Comparison of ENCODE assay signal across 8 cellular contexts in genomic region chr19:14347999-14348889, GRCh38. TPM values are rescaled to one million over a fixed set of nuclear protein-coding genes. Genes with fewer than 3 reads are reported as not detected.
DNase-seq lines count a peak whose midpoint lies in the region; ATAC-seq and TF ChIP-seq lines count a peak whose summit lies in the region.

No MANE protein-coding gene starts in this region.

- peaks cover 17% of the 10 kb centered on the region for H3K27me3 Mint-ChIP-seq in H9 (ENCODE audit: low read depth)
- no peaks in the 10 kb centered on the region for H3K27me3 Mint-ChIP-seq in activated naive CD8-positive, alpha-beta T cell

- TF ChIP-seq POLR2A in heart left ventricle (IDR thresholded peaks at IDR 0.05), result no peak

- peak overlapping the region; percentile 5 for H3K4me3 ChIP-seq in RWPE2 (ENCODE audit: severe bottlenecking)
- H3K4me3 ChIP-seq in heart left ventricle, result peak overlapping the region in 8 of 12 donors; percentile 12 to 41 (median 28)

- H3K27ac Mint-ChIP-seq in H9, result peak overlapping the region in 1 of 3 experiments; percentile 96; a peak in 2 of 7 replicates
- peak overlapping the region; percentile 54 for H3K27ac Mint-ChIP-seq in activated naive CD8-positive, alpha-beta T cell

- H2AFZ ChIP-seq in H9 (ENCODE audit: low read length), result no peak overlapping the region

- no peak overlapping the region for H4K8ac ChIP-seq in H9 (replicated peaks; ENCODE audit: insufficient read length, low read depth, low read length)

- H3K27me3 ChIP-seq in H9 (ENCODE audit: insufficient read depth, low read length), result no peaks in the 10 kb centered on the region
- H3K27me3 ChIP-seq in RWPE2 (ENCODE audit: insufficient read depth, poor library complexity, severe bottlenecking), result no peaks in the 10 kb centered on the region
- H3K27me3 ChIP-seq in heart left ventricle, result no peaks in the 10 kb centered on the region

- no peak overlapping the region for H3K4ac ChIP-seq in H9 (ENCODE audit: low read depth, low read length)

- H2AK5ac ChIP-seq in H9 (ENCODE audit: insufficient read length, low read length), result no peak overlapping the region

- TF ChIP-seq CTCF in H9 (conservative IDR thresholded peaks at IDR 0.05), result peak; percentile 98
- TF ChIP-seq CTCF in RWPE2 (IDR thresholded peaks at IDR 0.05; ENCODE audit: poor library complexity, severe bottlenecking), result peak; percentile 93
- peak; percentile 87 to 99 (median 96) for TF ChIP-seq CTCF in heart left ventricle (IDR thresholded peaks at IDR 0.05)

- H2BK15ac ChIP-seq in H9 (ENCODE audit: low read depth, low read length), result no peak overlapping the region

- H3K18ac ChIP-seq in H9 (ENCODE audit: insufficient read length, low read depth, low read length), result no peak overlapping the region

- H4K5ac ChIP-seq in H9 (ENCODE audit: insufficient read length, low read depth, low read length), result no peak overlapping the region

- no peak overlapping the region for H3K56ac ChIP-seq in H9 (ENCODE audit: insufficient read length, low read depth, low read length)

- intact Hi-C loops in heart left ventricle (cut with DNase I), result loop anchor here (1.0 to 10.0 kb wide), 11 partner anchors 123 to 471 kb away; partner anchors contain the start of genes ADGRL1 (in 1 of the 10) and NANOS3 (in 1 of the 10)

- H3K36me3 ChIP-seq in RWPE2 (ENCODE audit: low read depth) (no peaks in the 10 kb centered on the region), heart left ventricle (no peaks in the 10 kb centered on the region)

- H4K91ac ChIP-seq in H9 (ENCODE audit: insufficient read length, low read depth, low read length), result no peak overlapping the region

- WGBS in H9 (ENCODE audit: extremely low coverage, insufficient read length, low lambda C conversion rate), result no CpG with 5 or more reads among the region's 36 CpGs
- WGBS in heart left ventricle, 4 donors, result 17 to 39% (median 18%) methylated on average over 16 to 36 of the region's 36 CpGs

- no peak overlapping the region for H2BK12ac ChIP-seq in H9 (ENCODE audit: insufficient read length, low read depth, low read length)

- H3K9ac ChIP-seq in H9 (ENCODE audit: extremely low read depth, insufficient read length, low read length), result no peak overlapping the region

- no peaks in the 10 kb centered on the region for H3K36me3 Mint-ChIP-seq in H9 (ENCODE audit: insufficient read depth in 1 of 3, low read depth in 3 of 3)
- H3K36me3 Mint-ChIP-seq in activated naive CD8-positive, alpha-beta T cell, result no peaks in the 10 kb centered on the region

- no peak overlapping the region for H3K27ac ChIP-seq in H9 (ENCODE audit: insufficient read length, low read depth, low read length)
- no peak overlapping the region for H3K27ac ChIP-seq in RWPE2 (ENCODE audit: poor library complexity, severe bottlenecking)
- H3K27ac ChIP-seq in heart left ventricle, result no peak overlapping the region

- H2BK120ac ChIP-seq in H9 (ENCODE audit: low read depth, low read length, poor library complexity, severe bottlenecking), result no peak overlapping the region

- peak; percentile 72 for ATAC-seq in RWPE2 (ENCODE audit: low read depth)
- peak; percentile 65 to 84 (median 82) for ATAC-seq in heart left ventricle
- ATAC-seq in GM21390 (IDR thresholded peaks at IDR 0.05; ENCODE audit: unreplicated experiment), result no peak
- no peak for ATAC-seq in GM21526 (IDR thresholded peaks at IDR 0.05; ENCODE audit: low FRiP score, unreplicated experiment)

- H3T11ph ChIP-seq in H9 (ENCODE audit: low read length), result no peak overlapping the region

- peaks cover 4% of the 10 kb centered on the region for H3K23me2 ChIP-seq in H9 (ENCODE audit: insufficient read length, low read depth, low read length, poor library complexity, severe bottlenecking)

- H3K4me3 Mint-ChIP-seq in H9, result peak overlapping the region; percentile 45 to 46
- H3K4me3 Mint-ChIP-seq in activated naive CD8-positive, alpha-beta T cell, result peak overlapping the region; percentile 62

- H3K14ac ChIP-seq in H9 (ENCODE audit: insufficient read depth, low read length), result no peak overlapping the region; the same call in 1 of the 2 replicates

- H3K23ac ChIP-seq in H9 (ENCODE audit: insufficient read length, low read depth, low read length), result no peak overlapping the region

- H4K20me1 ChIP-seq in H9 (ENCODE audit: control insufficient read depth, insufficient read depth, insufficient read length), result no peaks in the 10 kb centered on the region

- H2BK20ac ChIP-seq in H9 (ENCODE audit: low read depth, low read length, poor library complexity, severe bottlenecking), result no peak overlapping the region

- no peaks in the 10 kb centered on the region for H3K9me3 Mint-ChIP-seq in H9
- H3K9me3 Mint-ChIP-seq in activated naive CD8-positive, alpha-beta T cell (ENCODE audit: low read depth), result no peaks in the 10 kb centered on the region

- no peaks in the 10 kb centered on the region for H3K79me1 ChIP-seq in H9 (ENCODE audit: insufficient read depth, low read depth, low read length, poor library complexity, severe bottlenecking)

- no peaks in the 10 kb centered on the region for H3K4me1 ChIP-seq in H9 (ENCODE audit: insufficient read depth, low read length)
- H3K4me1 ChIP-seq in RWPE2 (ENCODE audit: insufficient read depth, poor library complexity, severe bottlenecking), result peaks cover 3% of the 10 kb centered on the region
- peaks cover 0 to 13% (median 2%) of the 10 kb centered on the region in 12 donors for H3K4me1 ChIP-seq in heart left ventricle

- peak overlapping the region; percentile 11 for H3K4me2 ChIP-seq in H9 (ENCODE audit: insufficient read depth, insufficient read length, low read length)

- DNase-seq in Ammon's horn (ENCODE audit: low spot score) (peak; percentile 50), H9 (peak; percentile 76), RWPE2 (ENCODE audit: low spot score) (no peak), heart left ventricle (peak; percentile 58 to 86 (median 72)), retina (peak; percentile 78)

- H3K79me2 ChIP-seq in H9 (ENCODE audit: insufficient read depth, low read length), result no peaks in the 10 kb centered on the region

- H3K9me3 ChIP-seq in H9 (ENCODE audit: control insufficient read depth, low read depth, low read length), result no peaks in the 10 kb centered on the region
- no peaks in the 10 kb centered on the region for H3K9me3 ChIP-seq in RWPE2 (ENCODE audit: severe bottlenecking)
- no peaks in the 10 kb centered on the region for H3K9me3 ChIP-seq in heart left ventricle

- no peak overlapping the region for H2BK5ac ChIP-seq in H9 (ENCODE audit: insufficient read length, low read length)

- peaks cover under 1 to 12% of the 10 kb centered on the region in 2 experiments; a peak in 3 of 4 replicates for H3K4me1 Mint-ChIP-seq in H9
- H3K4me1 Mint-ChIP-seq in activated naive CD8-positive, alpha-beta T cell (ENCODE audit: low read depth), result peaks cover 12% of the 10 kb centered on the region

RNA-seq across cellular contexts. Expression of gene ADGRE5, which starts 33.0 kb away (rescaled TPM):
- total RNA-seq in H9 (2021) (0.96 and 0.97 TPM in 2 replicates), heart left ventricle (10 to 100 TPM; 30.1 to 92.7 (median 45.8) TPM)
- polyA plus RNA-seq in heart left ventricle, result 10 to 100 TPM; 10.1 to 48.5 TPM

Comparison
In these comparisons a context has a peak if more than half of its experiments do, and no peak if none do; other contexts are left out.
1. ATAC-seq: peak in RWPE2 (single experiment) and heart left ventricle (4 of 4); none in GM21390 (single experiment) and GM21526 (single experiment).
2. RNA of gene ADGRE5, which starts 33.0 kb away (total RNA-seq): 30.1 to 92.7 TPM in heart left ventricle; 0.96 to 0.97 TPM in H9; every median in the first group is over 10 times any median in the second.
3. Peak in every context shown above with its lines, with median percentiles within 50 percentile points of each other: CTCF ChIP-seq.